In the genomic region with DNA sequence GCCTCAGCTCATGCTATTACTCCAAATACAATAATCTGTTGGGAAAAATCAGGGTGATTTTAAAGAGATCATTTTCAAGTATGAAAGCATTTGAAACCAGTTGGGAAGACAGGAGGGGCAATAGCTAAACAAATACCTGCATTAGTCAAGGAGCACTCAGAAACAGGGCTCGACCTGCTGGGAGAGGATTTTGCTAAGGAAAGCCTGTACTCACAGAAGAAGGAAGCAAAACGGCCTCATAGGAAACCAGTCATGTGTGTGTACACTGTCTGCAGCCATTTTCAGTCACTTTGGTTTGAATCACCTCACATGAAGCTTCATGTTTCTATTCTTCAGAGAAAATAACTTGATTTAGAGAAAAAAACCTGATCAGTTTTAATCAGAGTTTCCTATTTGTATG, we compare ENCODE assay signal across 14 cellular contexts. TPM values are rescaled to one million over a fixed set of nuclear protein-coding genes. Genes with fewer than 3 reads are reported as not detected.
DNase-seq lines count a peak whose midpoint lies in the region; ATAC-seq, FAIRE-seq and TF ChIP-seq lines count a peak whose summit lies in the region.
"Had no signal": no experiment of that assay in that cellular context is flagged by ENCODE, and none has a peak within 500 bp of the region (broad histone marks: within the 10 kb centered on the region; RNA-seq: fewer than 3 reads in every experiment).

No MANE protein-coding gene starts in this region.

- H2AFZ ChIP-seq in neural progenitor cell (replicated peaks): no peak overlapping the region
- H2AFZ ChIP-seq: GM23338 had no signal

- no peaks in the 10 kb centered on the region for H4K20me1 ChIP-seq in neural progenitor cell (ENCODE audit: low read depth)

- DNase-seq in DMS53 (lab: John Stamatoyannopoulos, UW) (peak; percentile 78), GM18507 (ENCODE audit: extremely low spot score, insufficient read length, low read depth) (no peak), bronchial epithelial cell (ENCODE audit: low read depth) (peak; percentile 31), neural progenitor cell (ENCODE audit: low spot score) (peak; percentile 28), ureter (ENCODE audit: low spot score) (no peak)
- DNase-seq in activated CD4-positive, alpha-beta T cell treated with anti-CD3 and anti-CD28 coated beads for 48 hours: no peak
- DNase-seq: C1 segment of cervical spinal cord; CD4-positive, alpha-beta memory T cell; H7; IMR-90 had no signal

- no peaks in the 10 kb centered on the region for H3K9me3 Mint-ChIP-seq in neural progenitor cell
- H3K9me3 Mint-ChIP-seq: GM23338 had no signal

- no peak overlapping the region for H3K4me3 Mint-ChIP-seq in neural progenitor cell
- H3K4me3 Mint-ChIP-seq: B cell; CD4-positive, alpha-beta memory T cell; GM23338 had no signal

- peaks cover 10% of the 10 kb centered on the region for H3K4me1 ChIP-seq in neural progenitor cell

- TF ChIP-seq CTCF in bronchial epithelial cell (IDR thresholded peaks at IDR 0.05; ENCODE audit: insufficient read depth, low read length, severe bottlenecking) (no peak), neural progenitor cell (IDR thresholded peaks at IDR 0.05) (no peak)

- H3K36me3 ChIP-seq in bronchial epithelial cell (ENCODE audit: control insufficient read depth, insufficient read depth, low read length) (no peaks in the 10 kb centered on the region), neural progenitor cell (no peaks in the 10 kb centered on the region)

- no peaks in the 10 kb centered on the region for H3K27me3 Mint-ChIP-seq in neural progenitor cell (ENCODE audit: insufficient read depth, low read depth)
- H3K27me3 Mint-ChIP-seq: CD4-positive, alpha-beta memory T cell had no signal

- H3F3A ChIP-seq in neural progenitor cell (ENCODE audit: low read depth): no peaks in the 10 kb centered on the region

- H3K27ac Mint-ChIP-seq in neural progenitor cell: no peak overlapping the region
- H3K27ac Mint-ChIP-seq: B cell; CD4-positive, alpha-beta memory T cell; GM23338 had no signal

- H3K9ac ChIP-seq in neural progenitor cell: no peak overlapping the region

- no peaks in the 10 kb centered on the region for H3K79me2 ChIP-seq in neural progenitor cell (ENCODE audit: low read depth)

- H3K27ac ChIP-seq in neural progenitor cell: no peak overlapping the region

- H3K4me2 ChIP-seq in neural progenitor cell: no peak overlapping the region
- H3K4me2 ChIP-seq: GM23338 had no signal

- peaks cover 9% of the 10 kb centered on the region for H3K4me1 Mint-ChIP-seq in neural progenitor cell
- H3K4me1 Mint-ChIP-seq: B cell; CD4-positive, alpha-beta memory T cell had no signal

- H3K27me3 ChIP-seq in bronchial epithelial cell (ENCODE audit: control insufficient read depth, insufficient read depth, low read length) (no peaks in the 10 kb centered on the region), neural progenitor cell (no peaks in the 10 kb centered on the region)

- FAIRE-seq in GM18507 (lab: Jason Lieb, UNC) (peak; percentile 26), bronchial epithelial cell (lab: Jason Lieb, UNC) (no peak)
- FAIRE-seq: A204.1 had no signal

- H3K4me3 ChIP-seq in bronchial epithelial cell (ENCODE audit: low read depth, low read length) (no peak overlapping the region), neural progenitor cell (no peak overlapping the region)
- H3K4me3 ChIP-seq: GM23338 had no signal

- ATAC-seq in GM18873 (IDR thresholded peaks at IDR 0.05; ENCODE audit: low FRiP score, unreplicated experiment): no peak

- no peaks in the 10 kb centered on the region for H3K9me3 ChIP-seq in neural progenitor cell (ENCODE audit: low read depth)

- H3K36me3 Mint-ChIP-seq in neural progenitor cell: no peaks in the 10 kb centered on the region
- H3K36me3 Mint-ChIP-seq: CD4-positive, alpha-beta memory T cell had no signal

RNA-seq across cellular contexts. Expression of gene FZD1, which starts 38.6 kb away (rescaled TPM):
- total RNA-seq in bronchial epithelial cell (2.4 and 4.1 TPM in 2 replicates), neural progenitor cell (ENCODE audit: low replicate concordance) (5.1 and 10.9 TPM in 2 replicates), ureter (20.7 TPM)

Comparison
In these comparisons a context has a peak if more than half of its experiments do, and no peak if none do; other contexts are left out.
1. DNase-seq: peak in DMS53 (single experiment), bronchial epithelial cell (single experiment) and neural progenitor cell (single experiment); none in GM18507 (single experiment), ureter (single experiment) and activated CD4-positive, alpha-beta T cell treated with anti-CD3 and anti-CD28 coated beads for 48 hours (single experiment).